8 cellular contexts compared by ENCODE assay signal in genomic region chr17:42554250-42555121, GRCh38. TPM values are rescaled to one million over a fixed set of nuclear protein-coding genes. Genes with fewer than 3 reads are reported as not detected.
DNase-seq lines count a peak whose midpoint lies in the region; ATAC-seq, FAIRE-seq and TF ChIP-seq lines count a peak whose summit lies in the region.

No MANE protein-coding gene starts in this region.

- peak overlapping the region; percentile 100 for H3K4me2 ChIP-seq in HepG2 (ENCODE audit: low read depth, low read length)

- TF ChIP-seq EP300 in HepG2 (IDR thresholded peaks at IDR 0.05; ENCODE audit: low read depth in 2 of 2, low read length in 2 of 2) (peak in 1 of 2 experiments; percentile 39; a peak in 1 of 4 replicates), HepG2 (CRISPR knock-in tag; IDR thresholded peaks at IDR 0.05; ENCODE audit: borderline replicate concordance) (no peak)

- H3K4me3 ChIP-seq in AG04450 (ENCODE audit: low read depth, low read length) = peak overlapping the region; percentile 90
- peak overlapping the region; percentile 88 to 100 (median 94) for H3K4me3 ChIP-seq in HepG2 (replicated peaks in 1 of 3; ENCODE audit: insufficient read depth in 1 of 3, low read depth in 2 of 3, low read length in 3 of 3)

- peak overlapping the region; percentile 97 for H3K9ac ChIP-seq in HepG2 (ENCODE audit: insufficient read depth, low read depth, low read length)

- peak; percentile 4 for FAIRE-seq in HepG2 (lab: Jason Lieb, UNC)

- TSS peak; percentile 75 for BruUV-seq in HepG2 (replicated peaks; lab: Mats Ljungman, UMichigan)

- no peaks in the 10 kb centered on the region for H3K36me3 ChIP-seq in HepG2 (replicated peaks in 1 of 2; ENCODE audit: control insufficient read depth in 1 of 2, insufficient read depth in 2 of 2, low read length in 2 of 2)

- H3K79me2 ChIP-seq in HepG2 (ENCODE audit: insufficient read depth, low read length) = peaks cover 18% of the 10 kb centered on the region

- no peaks in the 10 kb centered on the region; the same call in 1 of the 2 replicates for H3K9me3 ChIP-seq in AG04450 (ENCODE audit: control insufficient read depth, insufficient read depth, low read length)
- no peaks in the 10 kb centered on the region for H3K9me3 ChIP-seq in HepG2 (ENCODE audit: low read length)

- no peaks in the 10 kb centered on the region for H4K20me1 ChIP-seq in HepG2 (ENCODE audit: insufficient read depth, low read length)

- H3K27ac ChIP-seq in AG04450 (ENCODE audit: low read depth, low read length) (peak overlapping the region; percentile 57), HepG2 (ENCODE audit: extremely low read length, insufficient read depth, low read length) (peak overlapping the region; percentile 87)

- peaks cover 52% of the 10 kb centered on the region for H3K4me1 ChIP-seq in HepG2 (ENCODE audit: insufficient read depth, low read length)

- CTCF ChIA-PET in AG04450 (lab: Charles Lee) = no interaction called here
- CTCF ChIA-PET in HepG2 (lab: Yijun Ruan, JAX; ENCODE audit: low intra/inter-chr PET ratio, low total read pairs) = interaction anchor here (0.9 kb wide), 1 partner anchor 27 kb away, joined by 3 read pairs; no protein-coding TSS in a partner anchor

- TF ChIP-seq RAD21 in HepG2 (CRISPR knock-in tag; IDR thresholded peaks at IDR 0.05) = peak; percentile 46; the same call in 1 of the 2 replicates

- POLR2A ChIA-PET in AG04450 (lab: Yijun Ruan, JAX) = interaction anchor here (0.6 to 1.7 kb wide), 3 partner anchors 18 to 584 kb away, joined by 4 to 7 read pairs (median 5); no protein-coding TSS in a partner anchor
- POLR2A ChIA-PET in HepG2 (lab: Yijun Ruan, JAX) = interaction anchor here (0.5 to 4.4 kb wide), 14 partner anchors 9 to 166 kb away, joined by 3 to 80 read pairs (median 9); partner anchors contain the start of genes COASY, MLX, NAGLU and PLEKHH3

- intact Hi-C loops in HepG2 (cut with micrococcal nuclease; ENCODE audit: unreplicated experiment) = no loop called here

- H3K27me3 ChIP-seq in AG04450 (ENCODE audit: control insufficient read depth, insufficient read depth, low read length) = no peaks in the 10 kb centered on the region
- H3K27me3 ChIP-seq in HepG2 (ENCODE audit: control insufficient read depth in 1 of 2, insufficient read depth in 2 of 2, low read length in 2 of 2) = no peaks in the 10 kb centered on the region; a peak in 1 of 5 replicates

- no peak for DNase-seq in AG04450 (ENCODE audit: low read depth, low spot score)
- DNase-seq in NCI-H526 (lab: John Stamatoyannopoulos, UW) = peak; percentile 50 to 88
- peak; percentile 59 for DNase-seq in activated CD4-positive, alpha-beta T cell treated with anti-CD3 and anti-CD28 coated beads, Interleukin-2, amount 50 U/mL, for 1 hour
- DNase-seq in dermis blood vessel endothelial cell = peak; percentile 89
- DNase-seq in HepG2 (ENCODE audit: low spot score) = peak; percentile 86
- DNase-seq in stimulated activated CD4-positive, alpha-beta T cell treated with anti-CD3 and anti-CD28 coated beads, Interleukin-4, amount 100 ng/mL, for 24 hours = peak; percentile 72

- 3% methylated on average over 25 of the region's 82 CpGs for WGBS in HepG2 (ENCODE audit: low lambda C conversion rate)

- peak; percentile 81 to 92 for TF ChIP-seq POLR2A in HepG2 (IDR thresholded peaks at IDR 0.05; ENCODE audit: insufficient read depth in 1 of 2, low read depth in 2 of 2, low read length in 2 of 2)

- in situ Hi-C loops in HepG2 (cut with HindIII; ENCODE audit: extremely low pct_ligation_motif_present, low pct_unique_long_range_greater_than_20kb) = no loop called here

- ATAC-seq in GM18870 (IDR thresholded peaks at IDR 0.05; ENCODE audit: unreplicated experiment) (peak; percentile 35), HG03139 (IDR thresholded peaks at IDR 0.05; ENCODE audit: unreplicated experiment) (peak; percentile 61), HepG2 (peak; percentile 81)

- H2AFZ ChIP-seq in HepG2 (ENCODE audit: low read length) = no peak overlapping the region

- TF ChIP-seq CTCF in AG04450 (IDR thresholded peaks at IDR 0.05; ENCODE audit: low read depth, low read length) = no peak
- peak; percentile 32 for TF ChIP-seq CTCF in HepG2 (CRISPR knock-in tag; IDR thresholded peaks at IDR 0.05)

RNA-seq across cellular contexts. Expression of gene HSD17B1, which starts 1.8 kb away (rescaled TPM):
- polyA plus RNA-seq in AG04450 (2011; rRNA removed) (0.87 and 1.4 TPM in 2 replicates), HepG2 (2011; rRNA removed) (0.34 and 0.54 TPM in 2 replicates)
- polyA minus RNA-seq in AG04450 (2011; rRNA and poly(A)+ RNA removed) = 0.41 and 0.48 TPM in 2 replicates
- total RNA-seq in dermis blood vessel endothelial cell (0.23 and 0.34 TPM in 2 replicates), HepG2 (2016; rRNA removed; fragmentation: Illumina TruSeq; extraction: Trizol) (0.77 and 0.93 TPM in 2 replicates)
- 0.88 and 1.6 TPM in 2 replicates for total RNA-seq in HepG2 (2016; cell fraction: cytosol; rRNA removed; fragmentation: Illumina TruSeq; extraction: Trizol; ENCODE audit: low read depth)
- 1.00 and 1.1 TPM in 2 replicates for total RNA-seq in HepG2 (2016; cell fraction: insoluble cytoplasmic fraction; rRNA removed; fragmentation: Illumina TruSeq; extraction: Trizol)
- 0.71 and 0.90 TPM in 2 replicates for total RNA-seq in HepG2 (2016; cell fraction: membrane; rRNA removed; fragmentation: Illumina TruSeq; extraction: Trizol)
- total RNA-seq in HepG2 (2016; cell fraction: nucleus; rRNA removed; fragmentation: Illumina TruSeq; extraction: Trizol) = 0.53 and 1.1 TPM in 2 replicates
- polyA plus RNA-seq in HepG2 (2011; cell fraction: cytosol; rRNA removed) = 0.22 and 0.75 TPM in 2 replicates
- 2.1 and 2.9 TPM in 2 replicates for polyA plus RNA-seq in HepG2 (2011; cell fraction: nucleus; rRNA removed)
- 3.1 and 4.6 TPM in 2 replicates for polyA plus RNA-seq in HepG2 (2012)
- 0.66 and 0.93 TPM in 2 replicates for polyA plus RNA-seq in HepG2 (2016; cell fraction: cytosol; fragmentation: Illumina TruSeq; extraction: Trizol; ENCODE audit: low read depth)
- 0.40 and 0.55 TPM in 2 replicates for polyA plus RNA-seq in HepG2 (2016; cell fraction: insoluble cytoplasmic fraction; fragmentation: Illumina TruSeq; extraction: Trizol; ENCODE audit: low read depth)
- polyA plus RNA-seq in HepG2 (2016; cell fraction: membrane; fragmentation: Illumina TruSeq; extraction: Trizol; ENCODE audit: low read depth) = 0.49 TPM in 2 replicates
- 1.3 and 1.4 TPM in 2 replicates for polyA plus RNA-seq in HepG2 (2016; cell fraction: nucleus; fragmentation: Illumina TruSeq; extraction: Trizol; ENCODE audit: insufficient read depth, low read depth)
- 0.94 and 1.4 TPM in 2 replicates for polyA minus RNA-seq in HepG2 (2011; rRNA and poly(A)+ RNA removed; ENCODE audit: low replicate concordance)
- polyA minus RNA-seq in HepG2 (2011; cell fraction: cytosol; rRNA and poly(A)+ RNA removed) = 0.62 and 0.89 TPM in 2 replicates
- polyA minus RNA-seq in HepG2 (2011; cell fraction: nucleus; rRNA and poly(A)+ RNA removed) = 1.2 and 1.3 TPM in 2 replicates

RNA-seq across cellular contexts. Expression of gene COASY, which starts 7.5 kb away (rescaled TPM):
- polyA plus RNA-seq in AG04450 (2011; rRNA removed) (29.4 and 36.8 TPM in 2 replicates), HepG2 (2011; rRNA removed) (125 and 158 TPM in 2 replicates)
- 31.4 and 32.0 TPM in 2 replicates for polyA minus RNA-seq in AG04450 (2011; rRNA and poly(A)+ RNA removed)
- total RNA-seq in dermis blood vessel endothelial cell (9.5 and 33.9 TPM in 2 replicates), HepG2 (2016; rRNA removed; fragmentation: Illumina TruSeq; extraction: Trizol) (90.7 and 115 TPM in 2 replicates)
- total RNA-seq in HepG2 (2016; cell fraction: cytosol; rRNA removed; fragmentation: Illumina TruSeq; extraction: Trizol; ENCODE audit: low read depth) = 22.2 and 24.7 TPM in 2 replicates
- 99.1 and 105 TPM in 2 replicates for total RNA-seq in HepG2 (2016; cell fraction: insoluble cytoplasmic fraction; rRNA removed; fragmentation: Illumina TruSeq; extraction: Trizol)
- total RNA-seq in HepG2 (2016; cell fraction: membrane; rRNA removed; fragmentation: Illumina TruSeq; extraction: Trizol) = 64.5 and 68.5 TPM in 2 replicates
- 102 and 126 TPM in 2 replicates for total RNA-seq in HepG2 (2016; cell fraction: nucleus; rRNA removed; fragmentation: Illumina TruSeq; extraction: Trizol)
- 60.6 and 76.3 TPM in 2 replicates for polyA plus RNA-seq in HepG2 (2011; cell fraction: cytosol; rRNA removed)
- polyA plus RNA-seq in HepG2 (2011; cell fraction: nucleus; rRNA removed) = 464 and 551 TPM in 2 replicates
- polyA plus RNA-seq in HepG2 (2012) = 189 and 231 TPM in 2 replicates
- polyA plus RNA-seq in HepG2 (2016; cell fraction: cytosol; fragmentation: Illumina TruSeq; extraction: Trizol; ENCODE audit: low read depth) = 24.2 and 25.6 TPM in 2 replicates
- polyA plus RNA-seq in HepG2 (2016; cell fraction: insoluble cytoplasmic fraction; fragmentation: Illumina TruSeq; extraction: Trizol; ENCODE audit: low read depth) = 120 and 149 TPM in 2 replicates
- polyA plus RNA-seq in HepG2 (2016; cell fraction: membrane; fragmentation: Illumina TruSeq; extraction: Trizol; ENCODE audit: low read depth) = 59.9 and 61.3 TPM in 2 replicates
- 256 and 260 TPM in 2 replicates for polyA plus RNA-seq in HepG2 (2016; cell fraction: nucleus; fragmentation: Illumina TruSeq; extraction: Trizol; ENCODE audit: insufficient read depth, low read depth)
- 127 and 141 TPM in 2 replicates for polyA minus RNA-seq in HepG2 (2011; rRNA and poly(A)+ RNA removed; ENCODE audit: low replicate concordance)
- polyA minus RNA-seq in HepG2 (2011; cell fraction: cytosol; rRNA and poly(A)+ RNA removed) = 69.1 and 69.4 TPM in 2 replicates
- 69.1 and 80.1 TPM in 2 replicates for polyA minus RNA-seq in HepG2 (2011; cell fraction: nucleus; rRNA and poly(A)+ RNA removed)

RNA-seq across cellular contexts. Expression of gene MLX, which starts 12.4 kb away (rescaled TPM):
- polyA plus RNA-seq in AG04450 (2011; rRNA removed) = 35.4 and 38.2 TPM in 2 replicates
- 39.0 and 39.7 TPM in 2 replicates for polyA minus RNA-seq in AG04450 (2011; rRNA and poly(A)+ RNA removed)
- 33.0 and 34.5 TPM in 2 replicates for total RNA-seq in dermis blood vessel endothelial cell
- 38.9 and 40.2 TPM in 2 replicates for total RNA-seq in HepG2 (2016; rRNA removed; fragmentation: Illumina TruSeq; extraction: Trizol)
- total RNA-seq in HepG2 (2016; cell fraction: cytosol; rRNA removed; fragmentation: Illumina TruSeq; extraction: Trizol; ENCODE audit: low read depth) = 28.0 and 30.5 TPM in 2 replicates
- total RNA-seq in HepG2 (2016; cell fraction: insoluble cytoplasmic fraction; rRNA removed; fragmentation: Illumina TruSeq; extraction: Trizol) = 37.2 and 39.5 TPM in 2 replicates
- 34.6 and 39.3 TPM in 2 replicates for total RNA-seq in HepG2 (2016; cell fraction: membrane; rRNA removed; fragmentation: Illumina TruSeq; extraction: Trizol)
- 34.5 and 44.1 TPM in 2 replicates for total RNA-seq in HepG2 (2016; cell fraction: nucleus; rRNA removed; fragmentation: Illumina TruSeq; extraction: Trizol)
- 74.4 and 85.4 TPM in 2 replicates for polyA plus RNA-seq in HepG2 (2011; rRNA removed)
- 53.2 and 55.1 TPM in 2 replicates for polyA plus RNA-seq in HepG2 (2011; cell fraction: cytosol; rRNA removed)
- polyA plus RNA-seq in HepG2 (2011; cell fraction: nucleus; rRNA removed) = 173 and 195 TPM in 2 replicates
- polyA plus RNA-seq in HepG2 (2012) = 41.9 and 49.7 TPM in 2 replicates
- polyA plus RNA-seq in HepG2 (2016; cell fraction: cytosol; fragmentation: Illumina TruSeq; extraction: Trizol; ENCODE audit: low read depth) = 14.9 and 18.6 TPM in 2 replicates
- 55.1 and 57.7 TPM in 2 replicates for polyA plus RNA-seq in HepG2 (2016; cell fraction: insoluble cytoplasmic fraction; fragmentation: Illumina TruSeq; extraction: Trizol; ENCODE audit: low read depth)
- 24.6 and 25.0 TPM in 2 replicates for polyA plus RNA-seq in HepG2 (2016; cell fraction: membrane; fragmentation: Illumina TruSeq; extraction: Trizol; ENCODE audit: low read depth)
- 99.9 and 109 TPM in 2 replicates for polyA plus RNA-seq in HepG2 (2016; cell fraction: nucleus; fragmentation: Illumina TruSeq; extraction: Trizol; ENCODE audit: insufficient read depth, low read depth)
- 81.6 and 104 TPM in 2 replicates for polyA minus RNA-seq in HepG2 (2011; rRNA and poly(A)+ RNA removed; ENCODE audit: low replicate concordance)
- polyA minus RNA-seq in HepG2 (2011; cell fraction: cytosol; rRNA and poly(A)+ RNA removed) = 29.7 and 33.3 TPM in 2 replicates
- 50.6 and 76.5 TPM in 2 replicates for polyA minus RNA-seq in HepG2 (2011; cell fraction: nucleus; rRNA and poly(A)+ RNA removed)

RNA-seq across cellular contexts. Expression of gene NAGLU, which starts 18.4 kb away (rescaled TPM):
- 11.9 and 17.2 TPM in 2 replicates for polyA plus RNA-seq in AG04450 (2011; rRNA removed)
- 9.9 and 16.9 TPM in 2 replicates for polyA minus RNA-seq in AG04450 (2011; rRNA and poly(A)+ RNA removed)
- total RNA-seq in dermis blood vessel endothelial cell = 44.9 and 53.3 TPM in 2 replicates
- total RNA-seq in HepG2 (2016; rRNA removed; fragmentation: Illumina TruSeq; extraction: Trizol) = 13.1 and 40.1 TPM in 2 replicates
- total RNA-seq in HepG2 (2016; cell fraction: cytosol; rRNA removed; fragmentation: Illumina TruSeq; extraction: Trizol; ENCODE audit: low read depth) = 11.7 and 11.8 TPM in 2 replicates
- total RNA-seq in HepG2 (2016; cell fraction: insoluble cytoplasmic fraction; rRNA removed; fragmentation: Illumina TruSeq; extraction: Trizol) = 11.6 and 40.3 TPM in 2 replicates
- total RNA-seq in HepG2 (2016; cell fraction: membrane; rRNA removed; fragmentation: Illumina TruSeq; extraction: Trizol) = 16.4 and 17.9 TPM in 2 replicates
- 46.8 and 52.2 TPM in 2 replicates for total RNA-seq in HepG2 (2016; cell fraction: nucleus; rRNA removed; fragmentation: Illumina TruSeq; extraction: Trizol)
- 28.2 and 29.4 TPM in 2 replicates for polyA plus RNA-seq in HepG2 (2011; rRNA removed)
- 19.2 and 36.3 TPM in 2 replicates for polyA plus RNA-seq in HepG2 (2011; cell fraction: cytosol; rRNA removed)
- polyA plus RNA-seq in HepG2 (2011; cell fraction: nucleus; rRNA removed) = 76.6 and 98.9 TPM in 2 replicates
- polyA plus RNA-seq in HepG2 (2012) = 20.7 and 21.0 TPM in 2 replicates
- polyA plus RNA-seq in HepG2 (2016; cell fraction: cytosol; fragmentation: Illumina TruSeq; extraction: Trizol; ENCODE audit: low read depth) = 8.0 and 8.6 TPM in 2 replicates
- 12.0 and 16.4 TPM in 2 replicates for polyA plus RNA-seq in HepG2 (2016; cell fraction: insoluble cytoplasmic fraction; fragmentation: Illumina TruSeq; extraction: Trizol; ENCODE audit: low read depth)
- polyA plus RNA-seq in HepG2 (2016; cell fraction: membrane; fragmentation: Illumina TruSeq; extraction: Trizol; ENCODE audit: low read depth) = 11.8 and 12.2 TPM in 2 replicates
- 83.1 and 85.8 TPM in 2 replicates for polyA plus RNA-seq in HepG2 (2016; cell fraction: nucleus; fragmentation: Illumina TruSeq; extraction: Trizol; ENCODE audit: insufficient read depth, low read depth)
- polyA minus RNA-seq in HepG2 (2011; rRNA and poly(A)+ RNA removed; ENCODE audit: low replicate concordance) = 23.9 and 52.5 TPM in 2 replicates
- polyA minus RNA-seq in HepG2 (2011; cell fraction: cytosol; rRNA and poly(A)+ RNA removed) = 17.1 and 17.5 TPM in 2 replicates
- polyA minus RNA-seq in HepG2 (2011; cell fraction: nucleus; rRNA and poly(A)+ RNA removed) = 31.7 and 32.4 TPM in 2 replicates

RNA-seq across cellular contexts. Expression of gene PSMC3IP, which starts 23.0 kb away (rescaled TPM):
- polyA plus RNA-seq in AG04450 (2011; rRNA removed) (3.0 and 5.1 TPM in 2 replicates), HepG2 (2011; rRNA removed) (5.5 and 6.5 TPM in 2 replicates)
- polyA minus RNA-seq in AG04450 (2011; rRNA and poly(A)+ RNA removed) = 2.2 and 5.3 TPM in 2 replicates
- total RNA-seq in dermis blood vessel endothelial cell (4.9 and 5.5 TPM in 2 replicates), HepG2 (2016; rRNA removed; fragmentation: Illumina TruSeq; extraction: Trizol) (20.1 and 22.4 TPM in 2 replicates)
- 25.7 and 27.1 TPM in 2 replicates for total RNA-seq in HepG2 (2016; cell fraction: cytosol; rRNA removed; fragmentation: Illumina TruSeq; extraction: Trizol; ENCODE audit: low read depth)
- total RNA-seq in HepG2 (2016; cell fraction: insoluble cytoplasmic fraction; rRNA removed; fragmentation: Illumina TruSeq; extraction: Trizol) = 19.5 and 23.7 TPM in 2 replicates
- total RNA-seq in HepG2 (2016; cell fraction: membrane; rRNA removed; fragmentation: Illumina TruSeq; extraction: Trizol) = 36.3 and 38.4 TPM in 2 replicates
- 19.9 and 24.0 TPM in 2 replicates for total RNA-seq in HepG2 (2016; cell fraction: nucleus; rRNA removed; fragmentation: Illumina TruSeq; extraction: Trizol)
- 3.1 and 3.3 TPM in 2 replicates for polyA plus RNA-seq in HepG2 (2011; cell fraction: cytosol; rRNA removed)
- polyA plus RNA-seq in HepG2 (2011; cell fraction: nucleus; rRNA removed) = 15.1 and 18.7 TPM in 2 replicates
- 6.5 and 8.5 TPM in 2 replicates for polyA plus RNA-seq in HepG2 (2012)
- 36.9 and 41.0 TPM in 2 replicates for polyA plus RNA-seq in HepG2 (2016; cell fraction: cytosol; fragmentation: Illumina TruSeq; extraction: Trizol; ENCODE audit: low read depth)
- 31.0 and 31.1 TPM in 2 replicates for polyA plus RNA-seq in HepG2 (2016; cell fraction: insoluble cytoplasmic fraction; fragmentation: Illumina TruSeq; extraction: Trizol; ENCODE audit: low read depth)
- polyA plus RNA-seq in HepG2 (2016; cell fraction: membrane; fragmentation: Illumina TruSeq; extraction: Trizol; ENCODE audit: low read depth) = 41.0 and 42.1 TPM in 2 replicates
- 56.5 and 60.1 TPM in 2 replicates for polyA plus RNA-seq in HepG2 (2016; cell fraction: nucleus; fragmentation: Illumina TruSeq; extraction: Trizol; ENCODE audit: insufficient read depth, low read depth)
- polyA minus RNA-seq in HepG2 (2011; rRNA and poly(A)+ RNA removed; ENCODE audit: low replicate concordance) = 2.7 and 15.4 TPM in 2 replicates
- polyA minus RNA-seq in HepG2 (2011; cell fraction: cytosol; rRNA and poly(A)+ RNA removed) = 1.6 and 2.4 TPM in 2 replicates
- polyA minus RNA-seq in HepG2 (2011; cell fraction: nucleus; rRNA and poly(A)+ RNA removed) = 9.1 and 9.4 TPM in 2 replicates
